Comparison of ENCODE assay signal across 19 cellular contexts in the genomic region with DNA sequence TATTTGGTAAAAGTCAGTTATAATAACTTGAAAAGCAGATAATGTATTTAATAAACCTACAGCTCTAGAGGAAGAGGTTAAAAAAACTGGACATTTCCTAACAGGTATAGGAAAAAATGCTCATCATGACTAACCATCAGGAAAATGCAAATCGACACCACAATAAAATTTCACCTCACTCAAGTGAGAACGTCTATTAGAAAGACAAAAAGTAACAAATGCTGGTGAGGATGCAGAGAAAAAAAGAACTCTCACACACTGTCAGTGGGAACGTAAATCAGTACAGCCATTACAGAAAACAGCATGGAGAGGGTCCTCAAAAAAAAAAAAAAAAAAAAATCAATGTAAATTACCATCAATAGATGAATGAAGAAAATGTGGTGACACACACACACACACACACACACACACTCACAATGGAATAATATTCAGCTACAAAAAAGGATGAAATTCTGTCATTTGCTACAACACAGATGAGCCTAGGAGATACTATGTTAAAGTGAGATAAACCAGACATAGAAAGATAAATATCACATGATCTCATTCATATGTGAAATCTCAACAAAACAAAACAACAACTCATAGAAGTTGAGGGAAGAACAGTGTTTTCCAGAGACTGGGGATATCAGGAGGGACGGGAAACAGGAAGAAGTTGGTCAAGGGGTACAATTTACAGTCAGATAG. TPM values are rescaled to one million over a fixed set of nuclear protein-coding genes. Genes with fewer than 3 reads are reported as not detected.
A peak's percentile ranks its signal among the peaks of the same experiment; 100 is the strongest.
DNase-seq lines count a peak whose midpoint lies in the region; ATAC-seq and TF ChIP-seq lines count a peak whose summit lies in the region.
"Had no signal": no experiment of that assay in that cellular context is flagged by ENCODE, and none has a peak within 500 bp of the region (broad histone marks: within the 10 kb centered on the region; RNA-seq: fewer than 3 reads in every experiment).

No MANE protein-coding gene starts in this region.

- peak overlapping the region; percentile 13 to 36 for H3K27ac Mint-ChIP-seq in T-cell
- peak overlapping the region; percentile 7 for H3K27ac Mint-ChIP-seq in glutamatergic neuron (ENCODE audit: unreplicated experiment)

- H3K9me3 ChIP-seq in cardiac muscle cell (ENCODE audit: low read depth): no peaks in the 10 kb centered on the region
- H3K9me3 ChIP-seq in right atrium auricular region: no peaks in the 10 kb centered on the region
- H3K9me3 ChIP-seq: uterus had no signal

- H3K4me3 ChIP-seq in cardiac muscle cell (no peak overlapping the region), right atrium auricular region (no peak overlapping the region)
- H3K4me3 ChIP-seq: uterus had no signal

- H3K9me3 Mint-ChIP-seq in T-cell (no peaks in the 10 kb centered on the region), glutamatergic neuron (ENCODE audit: unreplicated experiment) (peaks cover 2% of the 10 kb centered on the region)
- H3K9me3 Mint-ChIP-seq: activated T-helper 2 cell treated with anti-CD3 and anti-CD28 coated beads, Interferon-gamma antibody, Interleukin-2, Interleukin-4, amounts not matched to agents 10 μg/mL and 5 μg/mL and 100 μg/mL, durations not matched to agents 14 hours and 24 hours and 36 hours; nephron had no signal

- no peak for DNase-seq in cardiac muscle cell (ENCODE audit: low read depth in 1 of 2, low spot score in 1 of 2)
- no peak for DNase-seq in right atrium auricular region (ENCODE audit: low spot score)
- DNase-seq in T-cell: no peak
- no peak for DNase-seq in glutamatergic neuron
- no peak for DNase-seq in activated CD8-positive, alpha-beta memory T cell treated with anti-CD3 and anti-CD28 coated beads for 24 hours
- no peak for DNase-seq in H4 (ENCODE audit: low spot score)
- DNase-seq: caudate nucleus; DND-41; GOT3; left cardiac atrium; NCI-H2029; right cardiac atrium; stimulated activated CD4-positive, alpha-beta T cell treated with anti-CD3 and anti-CD28 coated beads, Interleukin-4, amount 100 ng/mL, for 1 hour; uterus had no signal

- no peaks in the 10 kb centered on the region for H3K36me3 ChIP-seq in cardiac muscle cell
- no peaks in the 10 kb centered on the region for H3K36me3 ChIP-seq in right atrium auricular region
- H3K36me3 ChIP-seq: uterus had no signal

- H3K36me3 Mint-ChIP-seq in T-cell: peaks cover 16% of the 10 kb centered on the region
- H3K36me3 Mint-ChIP-seq in glutamatergic neuron (ENCODE audit: unreplicated experiment): no peaks in the 10 kb centered on the region

- no peak for TF ChIP-seq CTCF in cardiac muscle cell (IDR thresholded peaks at IDR 0.05; ENCODE audit: low read depth, low read length)
- TF ChIP-seq CTCF in right atrium auricular region (IDR thresholded peaks at IDR 0.05): no peak
- TF ChIP-seq CTCF in glutamatergic neuron (IDR thresholded peaks at IDR 0.05; ENCODE audit: partially characterized antibody, unreplicated experiment): no peak

- H3K27ac ChIP-seq in cardiac muscle cell (peak overlapping the region; percentile 53), right atrium auricular region (no peak overlapping the region)
- H3K27ac ChIP-seq: epithelial cell of prostate, uterus had no signal

- H3K4me3 Mint-ChIP-seq in T-cell (peak overlapping the region; percentile 15 to 64 (median 54)), glutamatergic neuron (ENCODE audit: unreplicated experiment) (no peak overlapping the region)
- H3K4me3 Mint-ChIP-seq: nephron had no signal

- H3K4me1 ChIP-seq in cardiac muscle cell (ENCODE audit: low read depth): peaks cover 22% of the 10 kb centered on the region
- peaks cover 0 to 92% of the 10 kb centered on the region in 2 donors for H3K4me1 ChIP-seq in right atrium auricular region

- H3K27me3 Mint-ChIP-seq in T-cell (no peaks in the 10 kb centered on the region), glutamatergic neuron (ENCODE audit: unreplicated experiment) (no peaks in the 10 kb centered on the region)

- CTCF ChIA-PET in T-cell (lab: Charles Lee): interaction anchor here in 1 of 2 donors (0.7 to 1.1 kb wide), 2 partner anchors 19 to 30 kb away, joined by 3 to 4 read pairs; no protein-coding TSS in a partner anchor

- ATAC-seq in T-cell (replicated peaks in 1 of 4) (no peak), HG03457 (IDR thresholded peaks at IDR 0.05; ENCODE audit: unreplicated experiment) (no peak), GM19035 (IDR thresholded peaks at IDR 0.05; ENCODE audit: unreplicated experiment) (no peak)
- ATAC-seq: left cardiac atrium, right cardiac atrium had no signal

- POLR2A ChIA-PET in T-cell (lab: Charles Lee): interaction anchor here in 1 of 2 donors (0.5 kb wide), 1 partner anchor 286 kb away, joined by 3 read pairs; no protein-coding TSS in a partner anchor

- no peaks in the 10 kb centered on the region for H3K27me3 ChIP-seq in cardiac muscle cell
- H3K27me3 ChIP-seq in right atrium auricular region: no peaks in the 10 kb centered on the region
- H3K27me3 ChIP-seq: uterus had no signal

- peaks cover 86 to 94% (median 87%) of the 10 kb centered on the region in 3 donors for H3K4me1 Mint-ChIP-seq in T-cell
- peaks cover 35% of the 10 kb centered on the region for H3K4me1 Mint-ChIP-seq in glutamatergic neuron (ENCODE audit: low read depth, unreplicated experiment)

RNA-seq across cellular contexts. Expression of a gene that starts 20.1 kb away (rescaled TPM):
- total RNA-seq in cardiac muscle cell (24.0 and 25.4 TPM in 2 replicates), right atrium auricular region (10 to 100 TPM; 19.5 to 20.1 TPM), T-cell (100 to 1,000 TPM in 3 of 5 donors, 10 to 100 TPM in 2; 88.0 to 161 (median 101) TPM), glutamatergic neuron (ENCODE audit: unreplicated experiment) (51.0 TPM)
- 12.9 and 14.4 TPM in 2 replicates for polyA plus RNA-seq in cardiac muscle cell
- 8.2 and 9.4 TPM in 2 replicates for total RNA-seq in H4 (2014; rRNA removed; shearing (Covaris generic))
